Comparison of ENCODE assay signal across 10 cellular contexts in the genomic region with DNA sequence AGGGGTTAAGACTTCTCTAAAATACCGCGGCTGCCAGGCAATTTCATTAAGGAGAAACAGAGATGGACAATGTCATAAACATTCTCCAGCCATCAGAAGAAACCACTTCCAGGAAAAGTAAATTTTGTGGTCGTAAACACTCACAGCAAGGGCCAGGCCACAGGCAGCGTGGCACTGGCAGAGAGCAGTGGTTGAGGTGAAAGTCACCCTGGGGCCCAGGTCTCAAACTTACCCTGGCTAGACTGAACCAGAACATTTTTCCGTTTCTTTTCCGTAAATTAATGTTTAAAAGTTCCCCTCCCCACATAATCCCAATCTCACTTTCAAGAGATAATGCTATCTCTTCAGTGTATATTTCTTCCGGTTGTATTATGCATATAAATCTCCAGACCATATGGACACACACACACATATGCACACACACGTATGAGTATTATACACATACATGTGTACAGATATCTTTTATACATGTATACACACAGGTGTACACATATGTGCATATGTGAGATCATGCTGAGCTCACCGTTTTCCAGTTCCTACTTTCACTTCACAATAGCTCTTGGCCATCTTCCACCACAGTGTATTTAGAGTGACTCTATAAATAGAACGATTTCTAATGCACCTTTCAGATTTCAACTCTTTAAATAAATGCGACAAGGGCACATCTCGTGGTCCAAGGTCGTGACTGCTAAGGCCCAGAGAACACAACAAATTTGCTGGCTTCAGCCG.
A peak's percentile ranks its signal among the peaks of the same experiment; 100 is the strongest.
DNase-seq lines count a peak whose midpoint lies in the region; ATAC-seq and TF ChIP-seq lines count a peak whose summit lies in the region.
"Had no signal": no experiment of that assay in that cellular context is flagged by ENCODE, and none has a peak within 500 bp of the region (broad histone marks: within the 10 kb centered on the region; RNA-seq: fewer than 3 reads in every experiment).

No MANE protein-coding gene starts in this region.

- POLR2A ChIA-PET in activated CD8-positive, alpha-beta T cell treated with anti-CD3 and anti-CD28 coated beads, Interleukin-2, amount 10 ng/mL, durations not matched to agents 7 days and 5 days (lab: Charles Lee): no interaction called here

- H3K4me3 ChIP-seq in dorsolateral prefrontal cortex: no peak overlapping the region

- H3K4me3 Mint-ChIP-seq in activated naive CD4-positive, alpha-beta T cell treated with anti-CD3 and anti-CD28 coated beads, Interleukin-2, amount 50 U/mL, for 24 hours: no peak overlapping the region
- H3K4me3 Mint-ChIP-seq in activated CD8-positive, alpha-beta T cell treated with anti-CD3 and anti-CD28 coated beads, Interleukin-2, amount 10 ng/mL, durations not matched to agents 7 days and 5 days: peak overlapping the region; percentile 15

- CTCF ChIA-PET in activated CD8-positive, alpha-beta T cell treated with anti-CD3 and anti-CD28 coated beads, Interleukin-2, amount 10 ng/mL, durations not matched to agents 7 days and 5 days (lab: Charles Lee): interaction anchor here (0.6 to 13.2 kb wide), 3 partner anchors 219 to 799 kb away, joined by 3 to 415 read pairs (median 3); no protein-coding TSS in a partner anchor

- no peak for TF ChIP-seq CTCF in dorsolateral prefrontal cortex (IDR thresholded peaks at IDR 0.05 in 54 of 56, conservative IDR thresholded peaks at IDR 0.05 in 2 of 56; ENCODE audit: low read depth in 1 of 56, partially characterized antibody in 56 of 56)

- H3K36me3 Mint-ChIP-seq in activated naive CD4-positive, alpha-beta T cell treated with anti-CD3 and anti-CD28 coated beads, Interleukin-2, amount 50 U/mL, for 24 hours: no peaks in the 10 kb centered on the region
- H3K36me3 Mint-ChIP-seq in activated CD8-positive, alpha-beta T cell treated with anti-CD3 and anti-CD28 coated beads, Interleukin-2, amount 10 ng/mL, durations not matched to agents 7 days and 5 days (ENCODE audit: low read depth): peaks cover 3% of the 10 kb centered on the region

- peaks cover 0 to 15% (median 0%) of the 10 kb centered on the region in 45 donors for H3K27me3 ChIP-seq in dorsolateral prefrontal cortex

- no peak for DNase-seq in activated naive CD4-positive, alpha-beta T cell treated with anti-CD3 and anti-CD28 coated beads, Interleukin-2, amount 50 U/mL, for 16 hours
- peak; percentile 40 for DNase-seq in activated CD8-positive, alpha-beta T cell treated with anti-CD3 and anti-CD28 coated beads, Interleukin-2, amount 10 ng/mL, durations not matched to agents 7 days and 5 days
- DNase-seq in nucleus accumbens (lab: John Stamatoyannopoulos, UW): no peak
- DNase-seq in dorsolateral prefrontal cortex: no peak
- no peak for DNase-seq in activated CD4-positive, CD25-positive, alpha-beta regulatory T cell (lab: John Stamatoyannopoulos, UW)
- DNase-seq in NCI-H128 (lab: John Stamatoyannopoulos, UW; ENCODE audit: unreplicated experiment): no peak
- DNase-seq: COR-L47, NCI-H2171 had no signal

- peak; percentile 68 for ATAC-seq in HG03064 (IDR thresholded peaks at IDR 0.05; ENCODE audit: low read depth, unreplicated experiment)
- peak; percentile 41 for ATAC-seq in activated CD8-positive, alpha-beta T cell treated with anti-CD3 and anti-CD28 coated beads, Interleukin-2, amount 10 ng/mL, durations not matched to agents 7 days and 5 days

- intact Hi-C loops in dorsolateral prefrontal cortex (cut with DNase I): loop anchor here (5.0 kb wide), 3 partner anchors 229 to 624 kb away; no protein-coding TSS in a partner anchor

- H3K27me3 Mint-ChIP-seq in activated naive CD4-positive, alpha-beta T cell treated with anti-CD3 and anti-CD28 coated beads, Interleukin-2, amount 50 U/mL, for 24 hours: peaks cover 8% of the 10 kb centered on the region
- peaks cover 21% of the 10 kb centered on the region for H3K27me3 Mint-ChIP-seq in activated CD8-positive, alpha-beta T cell treated with anti-CD3 and anti-CD28 coated beads, Interleukin-2, amount 10 ng/mL, durations not matched to agents 7 days and 5 days (ENCODE audit: low read depth)

- no peak overlapping the region for H3K27ac ChIP-seq in dorsolateral prefrontal cortex

- H3K27ac Mint-ChIP-seq in activated naive CD4-positive, alpha-beta T cell treated with anti-CD3 and anti-CD28 coated beads, Interleukin-2, amount 50 U/mL, for 24 hours: peak overlapping the region; percentile 13
- peak overlapping the region; percentile 53 for H3K27ac Mint-ChIP-seq in activated CD8-positive, alpha-beta T cell treated with anti-CD3 and anti-CD28 coated beads, Interleukin-2, amount 10 ng/mL, durations not matched to agents 7 days and 5 days

- no peaks in the 10 kb centered on the region for H3K9me3 Mint-ChIP-seq in activated naive CD4-positive, alpha-beta T cell treated with anti-CD3 and anti-CD28 coated beads, Interleukin-2, amount 50 U/mL, for 24 hours
- no peaks in the 10 kb centered on the region for H3K9me3 Mint-ChIP-seq in activated CD8-positive, alpha-beta T cell treated with anti-CD3 and anti-CD28 coated beads, Interleukin-2, amount 10 ng/mL, durations not matched to agents 7 days and 5 days (ENCODE audit: insufficient read depth)

- peaks cover 41% of the 10 kb centered on the region for H3K4me1 Mint-ChIP-seq in activated naive CD4-positive, alpha-beta T cell treated with anti-CD3 and anti-CD28 coated beads, Interleukin-2, amount 50 U/mL, for 24 hours
- H3K4me1 Mint-ChIP-seq in activated CD8-positive, alpha-beta T cell treated with anti-CD3 and anti-CD28 coated beads, Interleukin-2, amount 10 ng/mL, durations not matched to agents 7 days and 5 days (ENCODE audit: low read depth): peaks cover 49% of the 10 kb centered on the region
